ENCODE assay signal across 8 cellular contexts in genomic region chrX:53284684-53285447, GRCh38. TPM values are rescaled to one million over a fixed set of nuclear protein-coding genes. Genes with fewer than 3 reads are reported as not detected.
A peak's percentile ranks its signal among the peaks of the same experiment; 100 is the strongest.
DNase-seq lines count a peak whose midpoint lies in the region; ATAC-seq and TF ChIP-seq lines count a peak whose summit lies in the region.

No MANE protein-coding gene starts in this region.

- TF ChIP-seq POLR2A in thyroid gland (IDR thresholded peaks at IDR 0.05), result no peak

- peak; percentile 11 to 53 (median 38) for DNase-seq in CD8-positive, alpha-beta memory T cell
- DNase-seq in NCI-H2196 treated with DMSO at 0.1 percent for 48 hours (lab: John Stamatoyannopoulos, UW; ENCODE audit: unreplicated experiment), result peak; percentile 3
- DNase-seq in activated CD8-positive, alpha-beta memory T cell treated with anti-CD3 and anti-CD28 coated beads, Interleukin-2, amount 10 ng/mL, durations not matched to agents 7 days and 5 days, result peak; percentile 59
- peak; percentile 37 for DNase-seq in epithelial cell of esophagus (ENCODE audit: low read depth)
- DNase-seq in naive thymus-derived CD4-positive, alpha-beta T cell, result peak in 8 of 9 donors; percentile 14 to 53 (median 40)
- peak; percentile 48 to 53 for DNase-seq in thyroid gland

- ATAC-seq in GM21723 (IDR thresholded peaks at IDR 0.05; ENCODE audit: unreplicated experiment) (peak; percentile 77), HG02678 (IDR thresholded peaks at IDR 0.05; ENCODE audit: unreplicated experiment) (no peak)
- peak; percentile 46 for ATAC-seq in activated CD8-positive, alpha-beta memory T cell treated with anti-CD3 and anti-CD28 coated beads, Interleukin-2, amount 10 ng/mL, durations not matched to agents 7 days and 5 days
- ATAC-seq in naive thymus-derived CD4-positive, alpha-beta T cell, result peak; percentile 78

- peak overlapping the region in 1 of 7 donors; percentile 41 for H3K4me3 Mint-ChIP-seq in CD8-positive, alpha-beta memory T cell
- H3K4me3 Mint-ChIP-seq in activated CD8-positive, alpha-beta memory T cell treated with anti-CD3 and anti-CD28 coated beads, Interleukin-2, amount 10 ng/mL, durations not matched to agents 7 days and 5 days, result no peak overlapping the region
- H3K4me3 Mint-ChIP-seq in naive thymus-derived CD4-positive, alpha-beta T cell, result no peak overlapping the region

- no peak overlapping the region for H3K4me3 ChIP-seq in CD8-positive, alpha-beta memory T cell (ENCODE audit: low read length)
- H3K4me3 ChIP-seq in epithelial cell of esophagus (ENCODE audit: low read length) (no peak overlapping the region), thyroid gland (replicated peaks in 1 of 3) (no peak overlapping the region)
- H3K4me3 ChIP-seq in naive thymus-derived CD4-positive, alpha-beta T cell (ENCODE audit: low read length), result no peak overlapping the region

- H3K27ac Mint-ChIP-seq in CD8-positive, alpha-beta memory T cell, result peak overlapping the region in 3 of 8 donors; percentile 38 to 68 (median 59)
- H3K27ac Mint-ChIP-seq in activated CD8-positive, alpha-beta memory T cell treated with anti-CD3 and anti-CD28 coated beads, Interleukin-2, amount 10 ng/mL, durations not matched to agents 7 days and 5 days, result no peak overlapping the region
- peak overlapping the region in 1 of 9 donors; percentile 21 for H3K27ac Mint-ChIP-seq in naive thymus-derived CD4-positive, alpha-beta T cell

- no peaks in the 10 kb centered on the region for H3K36me3 ChIP-seq in CD8-positive, alpha-beta memory T cell (ENCODE audit: insufficient read depth, low read length)
- no peaks in the 10 kb centered on the region for H3K36me3 ChIP-seq in naive thymus-derived CD4-positive, alpha-beta T cell (ENCODE audit: control insufficient read depth in 2 of 3, insufficient read depth in 3 of 3, low read length in 3 of 3)
- no peaks in the 10 kb centered on the region for H3K36me3 ChIP-seq in thyroid gland

- CTCF ChIA-PET in CD8-positive, alpha-beta memory T cell (lab: Charles Lee), result interaction anchor here (0.8 to 2.5 kb wide), 7 partner anchors 11 to 156 kb away, joined by 3 to 9 read pairs (median 4); no protein-coding TSS in a partner anchor
- CTCF ChIA-PET in activated CD8-positive, alpha-beta memory T cell treated with anti-CD3 and anti-CD28 coated beads, Interleukin-2, amount 10 ng/mL, durations not matched to agents 7 days and 5 days (lab: Charles Lee), result interaction anchor here (1.2 to 3.7 kb wide), 8 partner anchors 9 to 197 kb away, joined by 3 to 14 read pairs (median 5); no protein-coding TSS in a partner anchor
- CTCF ChIA-PET in naive thymus-derived CD4-positive, alpha-beta T cell (lab: Charles Lee), result interaction anchor here (1.0 to 1.8 kb wide), 3 partner anchors 10 to 28 kb away, joined by 3 to 4 read pairs (median 3); no protein-coding TSS in a partner anchor

- peaks cover 13% of the 10 kb centered on the region for H3K4me1 ChIP-seq in CD8-positive, alpha-beta memory T cell (ENCODE audit: insufficient read depth, low read length)
- H3K4me1 ChIP-seq in naive thymus-derived CD4-positive, alpha-beta T cell (ENCODE audit: control insufficient read depth in 2 of 2, insufficient read depth in 2 of 2, low read length in 2 of 2), result peaks cover 6 to 19% of the 10 kb centered on the region in 2 donors
- H3K4me1 ChIP-seq in thyroid gland, result peaks cover 12 to 30% of the 10 kb centered on the region in 2 donors

- POLR2A ChIA-PET in CD8-positive, alpha-beta memory T cell (lab: Charles Lee), result no interaction called here
- POLR2A ChIA-PET in naive thymus-derived CD4-positive, alpha-beta T cell (lab: Charles Lee), result no interaction called here

- H3K4me1 Mint-ChIP-seq in CD8-positive, alpha-beta memory T cell, result peaks cover 33 to 45% (median 40%) of the 10 kb centered on the region in 3 donors
- H3K4me1 Mint-ChIP-seq in activated CD8-positive, alpha-beta memory T cell treated with anti-CD3 and anti-CD28 coated beads, Interleukin-2, amount 10 ng/mL, durations not matched to agents 7 days and 5 days, result peaks cover 34% of the 10 kb centered on the region
- peaks cover 14 to 47% (median 31%) of the 10 kb centered on the region in 7 donors for H3K4me1 Mint-ChIP-seq in naive thymus-derived CD4-positive, alpha-beta T cell

- no peak overlapping the region for H3K27ac ChIP-seq in CD8-positive, alpha-beta memory T cell (ENCODE audit: low read depth, low read length)
- no peak overlapping the region for H3K27ac ChIP-seq in naive thymus-derived CD4-positive, alpha-beta T cell (ENCODE audit: low read depth, low read length)
- no peak overlapping the region for H3K27ac ChIP-seq in thyroid gland

- H3K9me3 ChIP-seq in CD8-positive, alpha-beta memory T cell (ENCODE audit: low read length), result no peaks in the 10 kb centered on the region
- H3K9me3 ChIP-seq in naive thymus-derived CD4-positive, alpha-beta T cell (ENCODE audit: control insufficient read depth in 2 of 3, low read length in 3 of 3), result no peaks in the 10 kb centered on the region
- no peaks in the 10 kb centered on the region for H3K9me3 ChIP-seq in thyroid gland

- TF ChIP-seq CTCF in epithelial cell of esophagus (IDR thresholded peaks at IDR 0.05; ENCODE audit: insufficient read depth, low read depth, low read length, missing control alignments), result peak; percentile 71
- peak; percentile 29 to 81 (median 59) for TF ChIP-seq CTCF in thyroid gland (IDR thresholded peaks at IDR 0.05)

- intact Hi-C loops in naive thymus-derived CD4-positive, alpha-beta T cell (cut with micrococcal nuclease), result loop anchor here in 1 of 2 donors (1.0 to 2.0 kb wide), 3 partner anchors 28 to 197 kb away; no protein-coding TSS in a partner anchor
- intact Hi-C loops in thyroid gland (cut with DNase I), result no loop called here

- peaks cover 0 to 10% of the 10 kb centered on the region in 2 donors for H3K27me3 Mint-ChIP-seq in CD8-positive, alpha-beta memory T cell
- H3K27me3 Mint-ChIP-seq in activated CD8-positive, alpha-beta memory T cell treated with anti-CD3 and anti-CD28 coated beads, Interleukin-2, amount 10 ng/mL, durations not matched to agents 7 days and 5 days, result no peaks in the 10 kb centered on the region
- H3K27me3 Mint-ChIP-seq in naive thymus-derived CD4-positive, alpha-beta T cell, result no peaks in the 10 kb centered on the region

- H3K27me3 ChIP-seq in CD8-positive, alpha-beta memory T cell (ENCODE audit: insufficient read depth, low read length, poor library complexity, severe bottlenecking), result no peaks in the 10 kb centered on the region
- no peaks in the 10 kb centered on the region for H3K27me3 ChIP-seq in naive thymus-derived CD4-positive, alpha-beta T cell (ENCODE audit: control insufficient read depth in 2 of 2, insufficient read depth in 2 of 2, low read length in 2 of 2)
- no peaks in the 10 kb centered on the region for H3K27me3 ChIP-seq in thyroid gland

- 29 to 39% methylated on average over 7 of the region's 8 CpGs for WGBS in thyroid gland, 2 donors

- no peaks in the 10 kb centered on the region for H3K36me3 Mint-ChIP-seq in CD8-positive, alpha-beta memory T cell
- H3K36me3 Mint-ChIP-seq in activated CD8-positive, alpha-beta memory T cell treated with anti-CD3 and anti-CD28 coated beads, Interleukin-2, amount 10 ng/mL, durations not matched to agents 7 days and 5 days, result no peaks in the 10 kb centered on the region
- H3K36me3 Mint-ChIP-seq in naive thymus-derived CD4-positive, alpha-beta T cell, result no peaks in the 10 kb centered on the region

- peaks cover 0 to 3% (median 0%) of the 10 kb centered on the region in 5 donors for H3K9me3 Mint-ChIP-seq in CD8-positive, alpha-beta memory T cell
- no peaks in the 10 kb centered on the region for H3K9me3 Mint-ChIP-seq in activated CD8-positive, alpha-beta memory T cell treated with anti-CD3 and anti-CD28 coated beads, Interleukin-2, amount 10 ng/mL, durations not matched to agents 7 days and 5 days (ENCODE audit: low read depth)
- peaks cover 0 to 2% (median 0%) of the 10 kb centered on the region in 11 donors for H3K9me3 Mint-ChIP-seq in naive thymus-derived CD4-positive, alpha-beta T cell

RNA-seq across cellular contexts. Expression of gene IQSEC2, which starts 3.5 kb away (rescaled TPM):
- total RNA-seq in CD8-positive, alpha-beta memory T cell, result under 1 TPM; 0.29 to 0.96 TPM
- 0.35 TPM for polyA plus RNA-seq in CD8-positive, alpha-beta memory T cell
- under 1 TPM in 1 of 2 experiments, not detected in 1; 0.40 TPM for total RNA-seq in activated CD8-positive, alpha-beta memory T cell treated with anti-CD3 and anti-CD28 coated beads, Interleukin-2, amount 10 ng/mL, durations not matched to agents 7 days and 5 days
- total RNA-seq in naive thymus-derived CD4-positive, alpha-beta T cell, result 1 to 10 TPM in 2 of 5 experiments, under 1 TPM in 3; 0.46 to 9.1 (median 1.00) TPM
- polyA plus RNA-seq in naive thymus-derived CD4-positive, alpha-beta T cell, result under 1 TPM; 0.20 to 0.24 TPM
- total RNA-seq in thyroid gland, result 10 to 100 TPM; 14.1 to 23.7 (median 17.2) TPM

RNA-seq across cellular contexts. Expression of gene KDM5C, which starts 59.9 kb away (rescaled TPM):
- 10 to 100 TPM; 85.3 to 86.4 TPM for total RNA-seq in CD8-positive, alpha-beta memory T cell
- polyA plus RNA-seq in CD8-positive, alpha-beta memory T cell, result 39.1 TPM
- total RNA-seq in activated CD8-positive, alpha-beta memory T cell treated with anti-CD3 and anti-CD28 coated beads, Interleukin-2, amount 10 ng/mL, durations not matched to agents 7 days and 5 days, result 10 to 100 TPM; 91.2 to 93.1 TPM
- total RNA-seq in naive thymus-derived CD4-positive, alpha-beta T cell, result 100 to 1,000 TPM; 104 to 216 (median 132) TPM
- 10 to 100 TPM; 24.4 to 36.5 TPM for polyA plus RNA-seq in naive thymus-derived CD4-positive, alpha-beta T cell
- total RNA-seq in thyroid gland, result 100 to 1,000 TPM in 3 of 4 donors, 10 to 100 TPM in 1; 99.7 to 178 (median 114) TPM

Comparison
In these comparisons a context has a peak if more than half of its experiments do, and no peak if none do; other contexts are left out.
1. DNase-seq: peak in every context shown above with its lines; median percentile 59 in activated CD8-positive, alpha-beta memory T cell treated with anti-CD3 and anti-CD28 coated beads, Interleukin-2, amount 10 ng/mL, durations not matched to agents 7 days and 5 days; 50 in thyroid gland; 40 in naive thymus-derived CD4-positive, alpha-beta T cell; 38 in CD8-positive, alpha-beta memory T cell; 37 in epithelial cell of esophagus; 3 in NCI-H2196 treated with DMSO at 0.1 percent for 48 hours.